In the genomic region with DNA sequence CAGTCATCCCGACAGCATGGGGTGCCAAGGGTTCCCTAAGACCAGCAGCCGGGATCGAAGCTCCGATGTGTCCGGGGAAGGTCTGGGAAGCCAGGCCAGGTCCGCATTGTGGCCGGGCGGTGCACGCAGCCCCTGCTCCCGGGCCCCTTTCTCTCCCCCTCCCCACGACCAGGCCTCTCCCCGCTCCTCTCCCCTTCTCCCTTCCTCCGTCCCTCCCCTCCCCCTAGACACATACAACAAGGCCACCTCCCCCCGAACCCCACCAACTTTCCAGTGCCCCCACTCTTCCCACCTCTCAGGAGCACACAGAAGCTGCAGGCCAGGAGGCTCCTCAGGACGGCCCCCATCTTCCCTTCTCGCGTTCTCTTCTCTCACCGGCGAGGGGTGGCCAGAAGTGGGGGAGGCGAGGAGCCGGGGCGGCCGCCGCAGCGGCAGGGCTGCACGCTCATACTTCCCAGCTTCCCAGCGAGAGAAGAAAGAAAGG, we compare ENCODE assay signal across 8 cellular contexts. TPM values are rescaled to one million over a fixed set of nuclear protein-coding genes. Genes with fewer than 3 reads are reported as not detected.
DNase-seq lines count a peak whose midpoint lies in the region; ATAC-seq and TF ChIP-seq lines count a peak whose summit lies in the region.

No MANE protein-coding gene starts in this region.

- intact Hi-C loops in activated B cell treated with CpG ODN at 0.5 μM for 24 hours (cut with micrococcal nuclease), result no loop called here
- intact Hi-C loops in heart left ventricle (cut with DNase I), result loop anchor here in 8 of 10 donors (5.0 to 10.0 kb wide), 11 partner anchors 56 to 184 kb away; no protein-coding TSS in a partner anchor
- intact Hi-C loops in psoas muscle (cut with DNase I), result loop anchor here (5.0 to 10.0 kb wide), 2 partner anchors 62 to 104 kb away; no protein-coding TSS in a partner anchor

- ATAC-seq in activated B cell treated with CpG ODN at 0.5 μM for 24 hours (ENCODE audit: low read depth) (no peak), heart left ventricle (peak in 2 of 4 donors; percentile 19), psoas muscle (peak in 1 of 4 donors; percentile 56)

- H3K27ac ChIP-seq in 22Rv1 (peak overlapping the region; percentile 83), heart left ventricle (peak overlapping the region; percentile 94 to 100 (median 99)), psoas muscle (peak overlapping the region; percentile 99)

- POLR2A ChIA-PET in activated B cell treated with CpG ODN at 0.5 μM for 24 hours (lab: Charles Lee), result interaction anchor here (0.7 kb wide), 1 partner anchor 521 kb away, joined by 7 read pairs; no protein-coding TSS in a partner anchor

- TF ChIP-seq CTCF in 22Rv1 (IDR thresholded peaks at IDR 0.05) (no peak), GM20000 (IDR thresholded peaks at IDR 0.05; ENCODE audit: extremely low read depth, missing control alignments) (no peak), activated B cell treated with CpG ODN at 0.5 μM for 24 hours (IDR thresholded peaks at IDR 0.05) (no peak), heart left ventricle (IDR thresholded peaks at IDR 0.05) (no peak), psoas muscle (IDR thresholded peaks at IDR 0.05) (no peak)

- peaks cover 2% of the 10 kb centered on the region for H3K36me3 Mint-ChIP-seq in activated B cell treated with CpG ODN at 0.5 μM for 24 hours (ENCODE audit: low read depth)

- TF ChIP-seq POLR2A in heart left ventricle (IDR thresholded peaks at IDR 0.05), result no peak

- CTCF ChIA-PET in activated B cell treated with CpG ODN at 0.5 μM for 24 hours (lab: Charles Lee), result no interaction called here

- DNase-seq in GM20000 (ENCODE audit: low spot score), result peak; percentile 41
- DNase-seq in activated B cell treated with CpG ODN at 0.5 μM for 24 hours, result no peak
- DNase-seq in heart left ventricle, result peak in 3 of 5 donors; percentile 29 to 30 (median 30)
- no peak for DNase-seq in psoas muscle
- DNase-seq in T1000 (lab: John Stamatoyannopoulos, UW), result no peak
- DNase-seq in H4 (ENCODE audit: low spot score), result no peak
- no peak for DNase-seq in SIG-M5 (lab: John Stamatoyannopoulos, UW)

- H3K27me3 ChIP-seq in heart left ventricle (peaks cover 0 to 18% (median 0%) of the 10 kb centered on the region in 9 donors), psoas muscle (ENCODE audit: insufficient read depth in 3 of 3, low read length in 2 of 3) (no peaks in the 10 kb centered on the region)

- H3K4me3 Mint-ChIP-seq in activated B cell treated with CpG ODN at 0.5 μM for 24 hours, result peak overlapping the region; percentile 85

- peaks cover 0 to 29% (median 16%) of the 10 kb centered on the region in 12 donors for H3K4me1 ChIP-seq in heart left ventricle
- H3K4me1 ChIP-seq in psoas muscle, result peaks cover 16% of the 10 kb centered on the region

- no peak overlapping the region for H3K27ac Mint-ChIP-seq in activated B cell treated with CpG ODN at 0.5 μM for 24 hours

- 0 to 2% (median 1%) methylated on average over 15 to 27 of the region's 27 CpGs for WGBS in heart left ventricle, 4 donors
- WGBS in psoas muscle, 3 donors, result 0 to 1% (median 1%) methylated on average over 17 to 27 of the region's 27 CpGs

- H3K9me3 Mint-ChIP-seq in activated B cell treated with CpG ODN at 0.5 μM for 24 hours, result no peaks in the 10 kb centered on the region

- peaks cover 37% of the 10 kb centered on the region for H3K27me3 Mint-ChIP-seq in activated B cell treated with CpG ODN at 0.5 μM for 24 hours

- H3K4me3 ChIP-seq in heart left ventricle (peak overlapping the region; percentile 69 to 97 (median 84)), psoas muscle (peak overlapping the region; percentile 89)

- H3K36me3 ChIP-seq in heart left ventricle, result no peaks in the 10 kb centered on the region
- H3K36me3 ChIP-seq in psoas muscle (ENCODE audit: insufficient read depth in 1 of 2, low read depth in 1 of 2), result no peaks in the 10 kb centered on the region

- no peaks in the 10 kb centered on the region for H3K9me3 ChIP-seq in heart left ventricle
- no peaks in the 10 kb centered on the region for H3K9me3 ChIP-seq in psoas muscle

- peaks cover 26% of the 10 kb centered on the region for H3K4me1 Mint-ChIP-seq in activated B cell treated with CpG ODN at 0.5 μM for 24 hours

RNA-seq across cellular contexts. Expression of gene LRP6, which starts 0.4 kb away (rescaled TPM):
- total RNA-seq in activated B cell treated with CpG ODN at 0.5 μM for 24 hours, result 1.4 and 1.5 TPM in 2 replicates
- 10 to 100 TPM; 13.2 to 29.6 (median 17.6) TPM for total RNA-seq in heart left ventricle
- polyA plus RNA-seq in heart left ventricle, result 1 to 10 TPM; 3.7 to 7.5 TPM
- 10 to 100 TPM; 16.6 to 31.5 (median 22.8) TPM for total RNA-seq in psoas muscle
- polyA plus RNA-seq in psoas muscle, result 1 to 10 TPM; 2.9 to 8.5 (median 3.2) TPM
- 14.0 and 19.0 TPM in 2 replicates for total RNA-seq in H4 (2014; rRNA removed; shearing (Covaris generic))

Comparison
In these comparisons a context has a peak if more than half of its experiments do, and no peak if none do; other contexts are left out.
1. DNase-seq: peak in GM20000 (single experiment) and heart left ventricle (3 of 5); none in activated B cell treated with CpG ODN at 0.5 μM for 24 hours (single experiment), psoas muscle (0 of 2), T1000 (single experiment), H4 (single experiment) and SIG-M5 (single experiment).
2. Peak in every context shown above with its lines, with median percentiles within 50 percentile points of each other: H3K27ac ChIP-seq.